Comparison of ENCODE assay signal across 26 cellular contexts in the genomic region with DNA sequence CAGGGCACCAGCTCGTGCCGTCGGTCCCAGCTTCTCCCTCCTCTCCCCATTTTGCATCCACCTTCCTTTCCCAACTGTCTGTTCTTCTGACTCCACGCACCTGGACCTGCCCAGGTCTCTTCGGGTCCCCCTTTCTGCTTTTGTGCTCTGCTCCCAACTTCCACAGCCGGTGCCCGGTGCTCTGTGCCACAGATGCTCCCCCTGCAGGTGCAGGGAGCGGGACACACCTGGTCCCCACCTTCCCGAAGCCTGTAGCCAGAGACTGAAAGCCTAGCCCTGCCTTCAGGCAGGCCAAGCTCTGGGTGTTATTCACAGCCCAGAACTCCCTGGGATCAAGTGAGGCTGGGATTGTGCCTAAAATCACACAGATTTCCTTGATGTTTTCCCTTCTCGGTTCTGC. TPM values are rescaled to one million over a fixed set of nuclear protein-coding genes. Genes with fewer than 3 reads are reported as not detected.
DNase-seq lines count a peak whose midpoint lies in the region; ATAC-seq and TF ChIP-seq lines count a peak whose summit lies in the region.
"Had no signal": no experiment of that assay in that cellular context is flagged by ENCODE, and none has a peak within 500 bp of the region (broad histone marks: within the 10 kb centered on the region; RNA-seq: fewer than 3 reads in every experiment).

No MANE protein-coding gene starts in this region.

- H3K9me3 Mint-ChIP-seq in MCF 10A (ENCODE audit: unreplicated experiment) = no peaks in the 10 kb centered on the region
- H3K9me3 Mint-ChIP-seq: activated naive CD8-positive, alpha-beta T cell treated with anti-CD3 and anti-CD28 coated beads for 36 hours; activated T-helper 17 cell treated with anti-CD3 and anti-CD28 coated beads, Interleukin-2, amount 50 U/mL, for 72 hours; dendritic cell treated with granulocyte-macrophage colony-stimulating factor and Interleukin-4, amounts not matched to agents 40 ng/mL and 50 ng/mL, for 4 days had no signal

- POLR2A ChIA-PET in MCF 10A (lab: Yijun Ruan, JAX) (interaction anchor here (0.7 to 1.3 kb wide), 2 partner anchors 32 to 79 kb away, joined by 3 read pairs; no protein-coding TSS in a partner anchor), OCI-LY7 (lab: Charles Lee) (no interaction called here)

- H3K4me3 Mint-ChIP-seq in MCF 10A (ENCODE audit: unreplicated experiment) = no peak overlapping the region
- H3K4me3 Mint-ChIP-seq: activated naive CD8-positive, alpha-beta T cell treated with anti-CD3 and anti-CD28 coated beads for 36 hours; activated T-helper 17 cell treated with anti-CD3 and anti-CD28 coated beads, Interleukin-2, amount 50 U/mL, for 72 hours; dendritic cell treated with granulocyte-macrophage colony-stimulating factor and Interleukin-4, amounts not matched to agents 40 ng/mL and 50 ng/mL, for 4 days; T-helper 17 cell had no signal

- BruUV-seq in MCF 10A (replicated peaks; lab: Mats Ljungman, UMichigan) (no TSS peak), OCI-LY7 (replicated peaks; lab: Mats Ljungman, UMichigan) (no TSS peak)

- H3K4me2 ChIP-seq in OCI-LY7 (ENCODE audit: low read length) = 0 out of 2 replicates have a peak overlapping the region, but pooled peaks have one; percentile 12
- H3K4me2 ChIP-seq: BLaER1 had no signal

- peaks cover 84% of the 10 kb centered on the region for H3K27me3 Mint-ChIP-seq in MCF 10A (ENCODE audit: insufficient read depth, unreplicated experiment)

- H3K4me3 ChIP-seq in breast epithelium (no peak overlapping the region), OCI-LY7 (ENCODE audit: low read depth, low read length, poor library complexity, severe bottlenecking) (no peak overlapping the region), thyroid gland (replicated peaks in 1 of 3) (no peak overlapping the region)
- H3K4me3 ChIP-seq: BLaER1, body of pancreas, GM12878, HAP-1 had no signal

- TF ChIP-seq POLR2A in breast epithelium (IDR thresholded peaks at IDR 0.05) = no peak
- TF ChIP-seq POLR2A in thyroid gland (IDR thresholded peaks at IDR 0.05) = no peak

- no peaks in the 10 kb centered on the region for H3K9me3 ChIP-seq in breast epithelium
- no peaks in the 10 kb centered on the region for H3K9me3 ChIP-seq in OCI-LY7 (ENCODE audit: low read length)
- H3K9me3 ChIP-seq in thyroid gland = no peaks in the 10 kb centered on the region
- H3K9me3 ChIP-seq: BLaER1, body of pancreas, HAP-1 had no signal

- H3K27ac ChIP-seq in breast epithelium (no peak overlapping the region), OCI-LY7 (ENCODE audit: low read depth, low read length, poor library complexity, severe bottlenecking) (no peak overlapping the region), thyroid gland (peak overlapping the region in 2 of 3 donors; percentile 18 to 36)
- H3K27ac ChIP-seq: BLaER1, body of pancreas had no signal

- H3K27ac Mint-ChIP-seq in MCF 10A (ENCODE audit: low read depth, unreplicated experiment) = no peak overlapping the region
- H3K27ac Mint-ChIP-seq: activated naive CD8-positive, alpha-beta T cell treated with anti-CD3 and anti-CD28 coated beads for 36 hours; activated T-helper 17 cell treated with anti-CD3 and anti-CD28 coated beads, Interleukin-2, amount 50 U/mL, for 72 hours; dendritic cell treated with granulocyte-macrophage colony-stimulating factor and Interleukin-4, amounts not matched to agents 40 ng/mL and 50 ng/mL, for 4 days; T-helper 17 cell had no signal

- TF ChIP-seq CTCF in MCF 10A (IDR thresholded peaks at IDR 0.05; ENCODE audit: unreplicated experiment) = peak; percentile 8
- no peak for TF ChIP-seq CTCF in breast epithelium (IDR thresholded peaks at IDR 0.05)
- peak; percentile 61 for TF ChIP-seq CTCF in OCI-LY7 (conservative IDR thresholded peaks at IDR 0.05; ENCODE audit: low read length)
- peak in 3 of 6 experiments; percentile 39 to 47 (median 40) for TF ChIP-seq CTCF in thyroid gland (IDR thresholded peaks at IDR 0.05)

- H3K36me3 Mint-ChIP-seq in MCF 10A (ENCODE audit: insufficient read depth, unreplicated experiment) = no peaks in the 10 kb centered on the region
- H3K36me3 Mint-ChIP-seq: activated naive CD8-positive, alpha-beta T cell treated with anti-CD3 and anti-CD28 coated beads for 36 hours had no signal

- DNase-seq in MCF 10A (ENCODE audit: unreplicated experiment) (peak; percentile 4), breast epithelium (ENCODE audit: low spot score in 2 of 2) (no peak), OCI-LY7 (ENCODE audit: low spot score) (no peak), thyroid gland (peak; percentile 44 to 50), HCEC 1CT (no peak)
- DNase-seq: activated naive CD8-positive, alpha-beta T cell treated with anti-CD3 and anti-CD28 coated beads for 36 hours; foreskin fibroblast; hypothalamus; IMR-90; left colon; midbrain; NCI-H187; NCI-H446; stimulated activated CD4-positive, alpha-beta T cell treated with anti-CD3 and anti-CD28 coated beads, Interleukin-4, amount 100 ng/mL, for 4 hours; T-helper 17 cell had no signal

- intact Hi-C loops in MCF 10A (cut with micrococcal nuclease) (no loop called here), breast epithelium (cut with DNase I; ENCODE audit: low total_unique reads) (no loop called here), OCI-LY7 (cut with micrococcal nuclease; ENCODE audit: unreplicated experiment) (no loop called here), thyroid gland (cut with DNase I) (no loop called here)

- H3K27me3 ChIP-seq in breast epithelium (peaks cover 0 to 11% of the 10 kb centered on the region in 2 donors), thyroid gland (no peaks in the 10 kb centered on the region)
- H3K27me3 ChIP-seq: BLaER1, body of pancreas had no signal

- H3K9me2 ChIP-seq in OCI-LY7 (ENCODE audit: insufficient read depth, low read length) = no peaks in the 10 kb centered on the region

- CTCF ChIA-PET in MCF 10A (lab: Yijun Ruan, JAX) = interaction anchor here (0.6 to 0.7 kb wide), 2 partner anchors 78 to 365 kb away, joined by 4 read pairs; no protein-coding TSS in a partner anchor
- CTCF ChIA-PET in OCI-LY7 (lab: Charles Lee; ENCODE audit: unreplicated experiment) = no interaction called here

- no peak overlapping the region for H2AFZ ChIP-seq in OCI-LY7 (ENCODE audit: low read length)

- no peaks in the 10 kb centered on the region for H3K4me1 Mint-ChIP-seq in MCF 10A (ENCODE audit: insufficient read depth, unreplicated experiment)
- H3K4me1 Mint-ChIP-seq: activated naive CD8-positive, alpha-beta T cell treated with anti-CD3 and anti-CD28 coated beads for 36 hours; activated T-helper 17 cell treated with anti-CD3 and anti-CD28 coated beads, Interleukin-2, amount 50 U/mL, for 72 hours; T-helper 17 cell had no signal

- H4K20me1 ChIP-seq in OCI-LY7 (ENCODE audit: insufficient read depth, low read length) = no peaks in the 10 kb centered on the region
- H4K20me1 ChIP-seq: BLaER1 had no signal

- WGBS in thyroid gland, 2 donors = 62 to 66% methylated on average over 10 of the region's 10 CpGs

- H3K4me1 ChIP-seq in breast epithelium = no peaks in the 10 kb centered on the region
- H3K4me1 ChIP-seq in OCI-LY7 (ENCODE audit: insufficient read depth, low read length, poor library complexity, severe bottlenecking) = peaks cover 67% of the 10 kb centered on the region
- H3K4me1 ChIP-seq in thyroid gland = peaks cover 37 to 55% of the 10 kb centered on the region in 2 donors
- H3K4me1 ChIP-seq: body of pancreas had no signal

- ATAC-seq in esophagus mucosa (peak; percentile 63), GM19395 (IDR thresholded peaks at IDR 0.05; ENCODE audit: unreplicated experiment) (no peak), GM19328 (IDR thresholded peaks at IDR 0.05; ENCODE audit: unreplicated experiment) (no peak)
- ATAC-seq: activated T-helper 17 cell treated with anti-CD3 and anti-CD28 coated beads, Interleukin-2, amount 50 U/mL, for 72 hours; body of pancreas; GM12878; left colon; T-helper 17 cell had no signal

- no peaks in the 10 kb centered on the region for H3K79me2 ChIP-seq in OCI-LY7 (ENCODE audit: insufficient read depth, low read depth, low read length)

- H3K36me3 ChIP-seq in breast epithelium = no peaks in the 10 kb centered on the region
- H3K36me3 ChIP-seq in OCI-LY7 (ENCODE audit: insufficient read depth, low read length) = no peaks in the 10 kb centered on the region
- no peaks in the 10 kb centered on the region for H3K36me3 ChIP-seq in thyroid gland
- H3K36me3 ChIP-seq: BLaER1, HAP-1 had no signal

RNA-seq across cellular contexts. Expression of a gene that starts 24.6 kb away (rescaled TPM):
- total RNA-seq in MCF 10A (2022) = not detected in 2 replicates
- 1 to 10 TPM; 1.6 to 3.8 (median 1.8) TPM for total RNA-seq in breast epithelium
- total RNA-seq in OCI-LY7 (2014; rRNA removed; shearing (Covaris generic)) = 72.2 and 94.2 TPM in 2 replicates
- 2.2 and 3.7 TPM in 2 replicates for total RNA-seq in OCI-LY7 (2022)
- 34.2 TPM for total RNA-seq in esophagus mucosa
- 100 to 1,000 TPM in 1 of 4 donors, 10 to 100 TPM in 3; 34.0 to 113 (median 80.2) TPM for total RNA-seq in thyroid gland
- total RNA-seq: activated naive CD8-positive, alpha-beta T cell treated with anti-CD3 and anti-CD28 coated beads for 36 hours; activated T-helper 17 cell treated with anti-CD3 and anti-CD28 coated beads, Interleukin-2, amount 50 U/mL, for 72 hours; endothelial cell of umbilical vein; IMR-90; T-helper 17 cell had no signal

RNA-seq across cellular contexts. Expression of a gene that starts 38.6 kb away (rescaled TPM):
- total RNA-seq in MCF 10A (2022) = not detected in 2 replicates
- total RNA-seq in breast epithelium = not detected
- total RNA-seq in OCI-LY7 (2014; rRNA removed; shearing (Covaris generic)) = not detected in 2 replicates
- total RNA-seq in OCI-LY7 (2022) = not detected in 2 replicates
- not detected for total RNA-seq in esophagus mucosa
- total RNA-seq in thyroid gland = not detected
- total RNA-seq: A673; activated naive CD8-positive, alpha-beta T cell treated with anti-CD3 and anti-CD28 coated beads for 36 hours; activated T-helper 17 cell treated with anti-CD3 and anti-CD28 coated beads, Interleukin-2, amount 50 U/mL, for 72 hours; body of pancreas; endothelial cell of umbilical vein; GM12878; IMR-90; left colon; T-helper 17 cell had no signal

Comparison
In these comparisons a context has a peak if more than half of its experiments do, and no peak if none do; other contexts are left out.
1. DNase-seq: peak in MCF 10A (single experiment) and thyroid gland (2 of 2); none in breast epithelium (0 of 2), OCI-LY7 (single experiment) and HCEC 1CT (single experiment).
2. CTCF ChIP-seq: peak in MCF 10A (single experiment) and OCI-LY7 (single experiment); none in breast epithelium (0 of 3).
3. H3K27ac ChIP-seq: peak in thyroid gland (2 of 3); none in breast epithelium (0 of 2) and OCI-LY7 (single experiment).